8 cellular contexts compared by ENCODE assay signal in the genomic region with DNA sequence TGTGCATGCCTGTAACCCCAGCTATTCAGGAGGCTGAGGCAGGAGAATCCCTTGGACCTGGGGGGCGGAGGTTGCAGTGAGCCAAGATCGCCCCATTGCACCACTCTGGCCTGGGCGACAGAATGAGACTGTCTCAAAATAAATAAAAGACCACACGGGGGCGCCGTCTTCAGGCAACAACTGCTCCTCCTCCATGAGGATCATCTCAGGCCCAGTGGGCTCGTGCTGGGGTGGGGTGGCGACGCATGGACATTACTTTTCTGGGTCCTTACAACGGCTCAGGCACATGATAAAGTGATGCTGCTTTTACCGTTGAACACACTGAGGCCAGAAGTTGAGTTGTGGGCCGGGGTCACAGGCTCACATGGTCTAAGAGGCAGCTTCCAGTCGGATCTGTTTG. TPM values are rescaled to one million over a fixed set of nuclear protein-coding genes. Genes with fewer than 3 reads are reported as not detected.
A peak's percentile ranks its signal among the peaks of the same experiment; 100 is the strongest.
DNase-seq lines count a peak whose midpoint lies in the region; ATAC-seq and TF ChIP-seq lines count a peak whose summit lies in the region.

No MANE protein-coding gene starts in this region.

- no peak for TF ChIP-seq POLR2A in Peyer's patch (IDR thresholded peaks at IDR 0.05)

- H3K36me3 ChIP-seq in BLaER1 (no peaks in the 10 kb centered on the region), Peyer's patch (peaks cover 0 to 74% (median 0%) of the 10 kb centered on the region in 3 donors)

- no peak overlapping the region for H3K9ac ChIP-seq in BLaER1

- H3K4me3 Mint-ChIP-seq in chondrocyte (ENCODE audit: unreplicated experiment), result no peak overlapping the region
- H3K4me3 Mint-ChIP-seq in nephron, result no peak overlapping the region

- H3K27me3 Mint-ChIP-seq in chondrocyte (ENCODE audit: low read depth) (peaks cover 1% of the 10 kb centered on the region), nephron (ENCODE audit: low read depth) (peaks cover 12% of the 10 kb centered on the region)

- no peak for ATAC-seq in HG02571 (IDR thresholded peaks at IDR 0.05; ENCODE audit: unreplicated experiment)
- no peak for ATAC-seq in esophagus mucosa

- peak; percentile 43 for DNase-seq in GM19238 (ENCODE audit: insufficient read length, low spot score)
- peak in 2 of 3 donors; percentile 52 to 77 for DNase-seq in Peyer's patch
- DNase-seq in chondrocyte (ENCODE audit: low spot score), result no peak
- DNase-seq in Ammon's horn (ENCODE audit: low spot score), result no peak

- no peaks in the 10 kb centered on the region for H3K36me3 Mint-ChIP-seq in chondrocyte (ENCODE audit: low read depth)
- no peaks in the 10 kb centered on the region for H3K36me3 Mint-ChIP-seq in nephron (ENCODE audit: low read depth)

- TF ChIP-seq CTCF in Peyer's patch (IDR thresholded peaks at IDR 0.05) (peak in 5 of 6 experiments; percentile 14 to 63 (median 53)), chondrocyte (IDR thresholded peaks at IDR 0.05) (peak; percentile 75), nephron (IDR thresholded peaks at IDR 0.05; ENCODE audit: unreplicated experiment in 3 of 3) (peak in 2 of 3 experiments; percentile 42 to 49)

- no peaks in the 10 kb centered on the region for H3K4me1 Mint-ChIP-seq in chondrocyte (ENCODE audit: low read depth)
- H3K4me1 Mint-ChIP-seq in nephron, result peaks cover 16% of the 10 kb centered on the region

- H3K9me3 Mint-ChIP-seq in chondrocyte (ENCODE audit: low read depth) (no peaks in the 10 kb centered on the region), nephron (no peaks in the 10 kb centered on the region)

- H3K27ac ChIP-seq in BLaER1 (no peak overlapping the region), Peyer's patch (no peak overlapping the region)

- peak overlapping the region; percentile 83 for H3K4me2 ChIP-seq in BLaER1

- peaks cover 70% of the 10 kb centered on the region for H4K20me1 ChIP-seq in BLaER1

- H3K4me1 ChIP-seq in BLaER1, result peaks cover 95% of the 10 kb centered on the region
- peaks cover 0 to 27% (median 14%) of the 10 kb centered on the region in 4 donors for H3K4me1 ChIP-seq in Peyer's patch

- no peaks in the 10 kb centered on the region for H3K9me3 ChIP-seq in BLaER1
- H3K9me3 ChIP-seq in Peyer's patch, result no peaks in the 10 kb centered on the region

- H3K4me3 ChIP-seq in BLaER1 (no peak overlapping the region), Peyer's patch (no peak overlapping the region)

- no peak overlapping the region for H3K27ac Mint-ChIP-seq in chondrocyte (ENCODE audit: unreplicated experiment)
- no peak overlapping the region for H3K27ac Mint-ChIP-seq in nephron

- peaks cover 13% of the 10 kb centered on the region for H3K27me3 ChIP-seq in BLaER1
- no peaks in the 10 kb centered on the region for H3K27me3 ChIP-seq in Peyer's patch

RNA-seq across cellular contexts. Expression of a gene that starts 56.2 kb away (rescaled TPM):
- total RNA-seq in Peyer's patch (100 to 1,000 TPM in 1 of 4 donors, 10 to 100 TPM in 3; 36.6 to 145 (median 65.0) TPM), chondrocyte (25.1 to 41.8 TPM (median 26.7 TPM) in 3 replicates), esophagus mucosa (14.8 TPM)

RNA-seq across cellular contexts. Expression of a gene that starts 56.3 kb away (rescaled TPM):
- total RNA-seq in Peyer's patch (10 to 100 TPM; 11.4 to 26.0 (median 18.3) TPM), chondrocyte (9.5 to 12.7 TPM (median 11.8 TPM) in 3 replicates), esophagus mucosa (8.1 TPM)

Comparison
In these comparisons a context has a peak if more than half of its experiments do, and no peak if none do; other contexts are left out.
1. DNase-seq: peak in GM19238 (single experiment) and Peyer's patch (2 of 3); none in chondrocyte (single experiment) and Ammon's horn (single experiment).
2. Peak in every context shown above with its lines, with median percentiles within 50 percentile points of each other: CTCF ChIP-seq.